In genomic region chr21:43723648-43724047, GRCh38 we compare ENCODE assay signal across 19 cellular contexts.
"Had no signal": no experiment of that assay in that cellular context is flagged by ENCODE, and none has a peak within 500 bp of the region (broad histone marks: within the 10 kb centered on the region; RNA-seq: fewer than 3 reads in every experiment).

No MANE protein-coding gene starts in this region.

- H3K27ac Mint-ChIP-seq: activated CD4-positive, alpha-beta T cell treated with anti-CD3 and anti-CD28 coated beads, Interleukin-2, amount 10 ng/mL, durations not matched to agents 24 days and 14 days; activated naive CD4-positive, alpha-beta T cell treated with anti-CD3 and anti-CD28 coated beads, Interleukin-2, amount 50 U/mL, for 24 hours; nephron progenitor cell; stimulated activated naive CD8-positive, alpha-beta T cell treated with anti-CD3 and anti-CD28 coated beads, Interleukin-15, Interleukin-2, amounts not matched to agents 100 ng/mL and 50 ng/mL, for 24 hours had no signal

- H3K36me3 ChIP-seq: ovary had no signal

- FAIRE-seq: TTC549 had no signal

- H3K4me3 ChIP-seq: adrenal gland, coronary artery, ovary, sigmoid colon, spleen, upper lobe of left lung had no signal

- H3K9me3 ChIP-seq: adrenal gland, ovary, sigmoid colon, spleen, upper lobe of left lung had no signal

- H3K4me3 Mint-ChIP-seq: activated CD4-positive, alpha-beta T cell treated with anti-CD3 and anti-CD28 coated beads, Interleukin-2, amount 10 ng/mL, durations not matched to agents 24 days and 14 days; activated naive CD4-positive, alpha-beta T cell treated with anti-CD3 and anti-CD28 coated beads, Interleukin-2, amount 50 U/mL, for 24 hours; central memory CD8-positive, alpha-beta T cell; nephron progenitor cell; stimulated activated naive CD8-positive, alpha-beta T cell treated with anti-CD3 and anti-CD28 coated beads, Interleukin-15, Interleukin-2, amounts not matched to agents 100 ng/mL and 50 ng/mL, for 24 hours had no signal

- H3K9me3 Mint-ChIP-seq: activated CD4-positive, alpha-beta T cell treated with anti-CD3 and anti-CD28 coated beads, Interleukin-2, amount 10 ng/mL, durations not matched to agents 24 days and 14 days; activated naive CD4-positive, alpha-beta T cell treated with anti-CD3 and anti-CD28 coated beads, Interleukin-2, amount 50 U/mL, for 24 hours; central memory CD8-positive, alpha-beta T cell; nephron progenitor cell; stimulated activated naive CD8-positive, alpha-beta T cell treated with anti-CD3 and anti-CD28 coated beads, Interleukin-15, Interleukin-2, amounts not matched to agents 100 ng/mL and 50 ng/mL, for 24 hours had no signal

- H3K27ac ChIP-seq: coronary artery, ovary, sigmoid colon had no signal

- H3K27me3 ChIP-seq: adrenal gland, ovary, sigmoid colon, spleen, upper lobe of left lung had no signal

- H3K27me3 Mint-ChIP-seq: activated CD4-positive, alpha-beta T cell treated with anti-CD3 and anti-CD28 coated beads, Interleukin-2, amount 10 ng/mL, durations not matched to agents 24 days and 14 days; activated naive CD4-positive, alpha-beta T cell treated with anti-CD3 and anti-CD28 coated beads, Interleukin-2, amount 50 U/mL, for 24 hours; central memory CD8-positive, alpha-beta T cell; stimulated activated naive CD8-positive, alpha-beta T cell treated with anti-CD3 and anti-CD28 coated beads, Interleukin-15, Interleukin-2, amounts not matched to agents 100 ng/mL and 50 ng/mL, for 24 hours had no signal

- DNase-seq: activated CD4-positive, alpha-beta T cell treated with anti-CD3 and anti-CD28 coated beads, Interleukin-2, amount 10 ng/mL, durations not matched to agents 24 days and 14 days; activated CD4-positive, CD25-positive, alpha-beta regulatory T cell; activated effector memory CD4-positive, alpha-beta T cell treated with anti-CD3 and anti-CD28 coated beads, Interleukin-2, amount 50 U/mL, for 16 hours; effector CD4-positive, alpha-beta T cell; foreskin melanocyte; kidney glomerular epithelial cell; mesenchymal stem cell; nephron progenitor cell; ovary; sigmoid colon; spleen; T-helper 2 cell; upper lobe of left lung had no signal
